ENCODE assay signal across 11 cellular contexts in genomic region chr10:91573320-91573719, GRCh38.
"Had no signal": no experiment of that assay in that cellular context is flagged by ENCODE, and none has a peak within 500 bp of the region (broad histone marks: within the 10 kb centered on the region; RNA-seq: fewer than 3 reads in every experiment).

No MANE protein-coding gene starts in this region.

- H3K36me3 ChIP-seq: HAP-1 had no signal

- H3K9me3 ChIP-seq: HAP-1 had no signal

- H2AFZ ChIP-seq: GM23248, GM23338 had no signal

- FAIRE-seq: H1, H54 had no signal

- DNase-seq: GM23248, GOT3, H7, H9, HCEC 1CT, HFFc6 had no signal

- H3K9ac ChIP-seq: GM23248 had no signal

- H3K27ac ChIP-seq: GM23248 had no signal

- H3K4me2 ChIP-seq: GM23338 had no signal

- ATAC-seq: GM23338, HCT116 had no signal

- H3K4me3 ChIP-seq: GM23248, GM23338, HAP-1 had no signal

- H3K4me1 ChIP-seq: HAP-1 had no signal
